Comparison of ENCODE assay signal across 26 cellular contexts in the genomic region with DNA sequence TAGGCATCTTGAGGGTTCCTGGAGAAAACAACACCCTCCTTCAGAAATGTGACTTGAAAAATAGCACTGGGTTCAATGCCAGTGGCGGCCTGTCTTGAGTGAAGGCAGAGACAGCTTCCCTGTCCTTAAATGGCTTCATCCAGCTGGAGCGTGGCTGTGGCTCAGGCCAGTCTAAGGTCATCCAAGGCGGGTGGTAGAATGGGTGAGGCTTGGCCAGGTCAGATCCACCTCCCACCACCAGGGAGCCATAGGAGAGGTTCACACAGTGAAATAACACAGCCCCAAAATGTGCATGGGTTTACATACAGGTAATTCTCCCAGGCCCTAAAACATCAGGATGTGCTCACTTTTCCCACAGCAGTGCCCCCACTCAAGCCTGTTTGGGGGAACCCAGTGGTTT.
"Had no signal": no experiment of that assay in that cellular context is flagged by ENCODE, and none has a peak within 500 bp of the region (broad histone marks: within the 10 kb centered on the region; RNA-seq: fewer than 3 reads in every experiment).

No MANE protein-coding gene starts in this region.

- H3K36me3 ChIP-seq: brain microvascular endothelial cell, right atrium auricular region, thoracic aorta, uterus had no signal

- H3K4me3 Mint-ChIP-seq: activated CD4-positive, alpha-beta memory T cell treated with anti-CD3 and anti-CD28 coated beads, Interleukin-2, amount 10 ng/mL, durations not matched to agents 7 days and 5 days; activated CD4-positive, alpha-beta T cell treated with anti-CD3 and anti-CD28 coated beads, Interleukin-2, amount 10 ng/mL, durations not matched to agents 7 days and 5 days; activated T-cell treated with anti-CD3 and anti-CD28 coated beads, Interleukin-2, amount 50 U/mL, for 24 hours; naive thymus-derived CD4-positive, alpha-beta T cell; neural crest cell had no signal

- H3K36me3 Mint-ChIP-seq: naive thymus-derived CD4-positive, alpha-beta T cell had no signal

- FAIRE-seq: astrocyte had no signal

- H3K9me3 Mint-ChIP-seq: activated CD4-positive, alpha-beta memory T cell treated with anti-CD3 and anti-CD28 coated beads, Interleukin-2, amount 10 ng/mL, durations not matched to agents 7 days and 5 days; activated CD4-positive, alpha-beta T cell treated with anti-CD3 and anti-CD28 coated beads, Interleukin-2, amount 10 ng/mL, durations not matched to agents 7 days and 5 days; activated T-cell treated with anti-CD3 and anti-CD28 coated beads, Interleukin-2, amount 50 U/mL, for 24 hours; naive thymus-derived CD4-positive, alpha-beta T cell; neural crest cell had no signal

- ATAC-seq: esophagus mucosa; naive thymus-derived CD4-positive, alpha-beta T cell had no signal

- DNase-seq: activated CD4-positive, alpha-beta memory T cell treated with anti-CD3 and anti-CD28 coated beads, Interleukin-2, amount 10 ng/mL, durations not matched to agents 7 days and 5 days; activated CD4-positive, alpha-beta T cell treated with anti-CD3 and anti-CD28 coated beads, Interleukin-2, amount 10 ng/mL, durations not matched to agents 7 days and 5 days; activated CD4-positive, CD25-positive, alpha-beta regulatory T cell treated with anti-CD3 and anti-CD28 coated beads, Interleukin-2, amount 50 U/mL, for 72 hours; activated CD8-positive, alpha-beta memory T cell treated with anti-CD3 and anti-CD28 coated beads, Interleukin-2, amount 50 U/mL, for 48 hours; activated gamma-delta T cell; activated naive CD4-positive, alpha-beta T cell treated with anti-CD3 and anti-CD28 coated beads, Interleukin-2, amount 50 U/mL, for 16 hours; activated T-cell treated with anti-CD3 and anti-CD28 coated beads, Interleukin-2, amount 50 U/mL, for 24 hours; amniotic stem cell; brain microvascular endothelial cell; central memory CD4-positive, alpha-beta T cell; foreskin fibroblast; hippocampal formation; midbrain; naive thymus-derived CD4-positive, alpha-beta T cell; occipital lobe; stimulated activated CD4-positive, alpha-beta T cell treated with anti-CD3 and anti-CD28 coated beads, Interleukin-15, amount 100 ng/mL, for 24 hours; stimulated activated CD4-positive, alpha-beta T cell treated with anti-CD3 and anti-CD28 coated beads, Interleukin-2, amount 100 ng/mL, for 24 hours; stimulated activated naive CD4-positive, alpha-beta T cell; trophoblast cell; uterus had no signal

- H3K27ac ChIP-seq: brain microvascular endothelial cell, parathyroid adenoma, right atrium auricular region, thoracic aorta, uterus had no signal

- H3K27ac Mint-ChIP-seq: activated CD4-positive, alpha-beta memory T cell treated with anti-CD3 and anti-CD28 coated beads, Interleukin-2, amount 10 ng/mL, durations not matched to agents 7 days and 5 days; activated CD4-positive, alpha-beta T cell treated with anti-CD3 and anti-CD28 coated beads, Interleukin-2, amount 10 ng/mL, durations not matched to agents 7 days and 5 days; activated T-cell treated with anti-CD3 and anti-CD28 coated beads, Interleukin-2, amount 50 U/mL, for 24 hours had no signal

- H3K4me3 ChIP-seq: right atrium auricular region, thoracic aorta, uterus had no signal

- H3K9me3 ChIP-seq: right atrium auricular region, thoracic aorta, uterus had no signal

- H3K27me3 ChIP-seq: brain microvascular endothelial cell had no signal
